9 cellular contexts compared by ENCODE assay signal in genomic region chr19:18596752-18597157, GRCh38. TPM values are rescaled to one million over a fixed set of nuclear protein-coding genes. Genes with fewer than 3 reads are reported as not detected.
A peak's percentile ranks its signal among the peaks of the same experiment; 100 is the strongest.
DNase-seq lines count a peak whose midpoint lies in the region; FAIRE-seq and TF ChIP-seq lines count a peak whose summit lies in the region.
"Had no signal": no experiment of that assay in that cellular context is flagged by ENCODE, and none has a peak within 500 bp of the region (broad histone marks: within the 10 kb centered on the region; RNA-seq: fewer than 3 reads in every experiment).

No MANE protein-coding gene starts in this region.

- H3K27ac ChIP-seq in esophagus muscularis mucosa (replicated peaks in 1 of 4) (no peak overlapping the region), vagina (no peak overlapping the region)
- H3K27ac ChIP-seq: parathyroid adenoma had no signal

- H3K27me3 ChIP-seq in esophagus muscularis mucosa (peaks cover 0 to 42% (median 8%) of the 10 kb centered on the region in 4 donors), vagina (no peaks in the 10 kb centered on the region)

- TF ChIP-seq CTCF in esophagus muscularis mucosa (IDR thresholded peaks at IDR 0.05) (no peak), vagina (IDR thresholded peaks at IDR 0.05) (no peak)

- no peak for FAIRE-seq in H54 (lab: Jason Lieb, UNC)
- FAIRE-seq in urothelium cell line (lab: Jason Lieb, UNC) = no peak

- no peak for TF ChIP-seq POLR2A in H54 (IDR thresholded peaks at IDR 0.05; ENCODE audit: low read depth, low read length)
- no peak for TF ChIP-seq POLR2A in esophagus muscularis mucosa (IDR thresholded peaks at IDR 0.05; ENCODE audit: low read depth)
- TF ChIP-seq POLR2A in vagina (IDR thresholded peaks at IDR 0.05) = no peak

- peaks cover 17 to 22% (median 20%) of the 10 kb centered on the region in 4 donors for H3K4me1 ChIP-seq in esophagus muscularis mucosa
- peaks cover 24% of the 10 kb centered on the region for H3K4me1 ChIP-seq in vagina

- whole genome bisulfite sequencing in esophagus muscularis mucosa = 25% methylated on average over 11 of the region's 21 CpGs

- H3K4me3 ChIP-seq in esophagus muscularis mucosa (no peak overlapping the region), vagina (no peak overlapping the region)

- TF ChIP-seq EP300 in esophagus muscularis mucosa (IDR thresholded peaks at IDR 0.05) = no peak

- H3K9me3 ChIP-seq in esophagus muscularis mucosa = no peaks in the 10 kb centered on the region
- no peaks in the 10 kb centered on the region for H3K9me3 ChIP-seq in vagina

- peaks cover 0 to 6% (median 0%) of the 10 kb centered on the region in 4 donors for H3K36me3 ChIP-seq in esophagus muscularis mucosa
- H3K36me3 ChIP-seq in vagina = no peaks in the 10 kb centered on the region

- intact Hi-C loops in esophagus muscularis mucosa (cut with DNase I) (no loop called here), vagina (cut with DNase I) (loop anchor here (10.0 kb wide), 1 partner anchor 78 kb away; no protein-coding TSS in a partner anchor)

- DNase-seq in A172 (ENCODE audit: low spot score) (peak; percentile 46), H54 (ENCODE audit: insufficient read length, low spot score) (peak; percentile 76), SK-N-DZ (ENCODE audit: low spot score) (peak; percentile 79), iPS-NIHi7 (ENCODE audit: extremely low spot score) (peak; percentile 80), urothelium cell line (ENCODE audit: low spot score) (no peak), GOT3 (lab: John Stamatoyannopoulos, UW) (no peak), esophagus muscularis mucosa (ENCODE audit: extremely low spot score) (no peak), vagina (ENCODE audit: extremely low spot score in 2 of 2) (no peak)

RNA-seq across cellular contexts. Expression of gene REX1BD, which starts 8.2 kb away (rescaled TPM):
- 122 and 137 TPM in 2 replicates for total RNA-seq in A172 (2014; rRNA removed; shearing (Covaris generic))
- 112 and 138 TPM in 2 replicates for polyA plus RNA-seq in SK-N-DZ (2014; cell fraction: cytosol; rRNA removed)
- polyA plus RNA-seq in SK-N-DZ (2014; cell fraction: nucleus; rRNA removed) = 476 and 597 TPM in 2 replicates
- total RNA-seq in esophagus muscularis mucosa = 10 to 100 TPM; 56.1 to 77.7 (median 67.0) TPM
- total RNA-seq in vagina = 124 TPM

RNA-seq across cellular contexts. Expression of gene CRLF1, which starts 9.8 kb away (rescaled TPM):
- total RNA-seq in A172 (2014; rRNA removed; shearing (Covaris generic)) = 29.3 and 55.9 TPM in 2 replicates
- 10.9 and 26.9 TPM in 2 replicates for polyA plus RNA-seq in SK-N-DZ (2014; cell fraction: cytosol; rRNA removed)
- polyA plus RNA-seq in SK-N-DZ (2014; cell fraction: nucleus; rRNA removed) = 5.0 and 5.3 TPM in 2 replicates
- total RNA-seq in esophagus muscularis mucosa (100 to 1,000 TPM in 1 of 4 donors, 10 to 100 TPM in 3; 41.5 to 153 (median 59.6) TPM), vagina (15.2 TPM)

RNA-seq across cellular contexts. Expression of gene TMEM59L, which starts 15.9 kb away (rescaled TPM):
- 5.2 and 5.4 TPM in 2 replicates for total RNA-seq in A172 (2014; rRNA removed; shearing (Covaris generic))
- 8.1 and 9.2 TPM in 2 replicates for polyA plus RNA-seq in SK-N-DZ (2014; cell fraction: cytosol; rRNA removed)
- 35.4 and 50.9 TPM in 2 replicates for polyA plus RNA-seq in SK-N-DZ (2014; cell fraction: nucleus; rRNA removed)
- total RNA-seq in esophagus muscularis mucosa = 1 to 10 TPM; 2.4 to 3.6 (median 2.8) TPM
- total RNA-seq in vagina = 4.2 TPM

RNA-seq across cellular contexts. Expression of gene UBA52, which starts 25.1 kb away (rescaled TPM):
- 779 and 974 TPM in 2 replicates for total RNA-seq in A172 (2014; rRNA removed; shearing (Covaris generic))
- polyA plus RNA-seq in SK-N-DZ (2014; cell fraction: cytosol; rRNA removed) = 826 and 902 TPM in 2 replicates
- polyA plus RNA-seq in SK-N-DZ (2014; cell fraction: nucleus; rRNA removed) = 558 and 639 TPM in 2 replicates
- 100 to 1,000 TPM; 560 to 800 (median 665) TPM for total RNA-seq in esophagus muscularis mucosa
- 747 TPM for total RNA-seq in vagina

RNA-seq across cellular contexts. Expression of gene KXD1, which starts 39.1 kb away (rescaled TPM):
- 111 and 117 TPM in 2 replicates for total RNA-seq in A172 (2014; rRNA removed; shearing (Covaris generic))
- 89.4 and 109 TPM in 2 replicates for polyA plus RNA-seq in SK-N-DZ (2014; cell fraction: cytosol; rRNA removed)
- polyA plus RNA-seq in SK-N-DZ (2014; cell fraction: nucleus; rRNA removed) = 75.4 and 103 TPM in 2 replicates
- total RNA-seq in esophagus muscularis mucosa (100 to 1,000 TPM; 129 to 155 (median 149) TPM), vagina (131 TPM)

Comparison
In these comparisons a context has a peak if more than half of its experiments do, and no peak if none do; other contexts are left out.
1. DNase-seq: peak in A172 (single experiment), H54 (single experiment), SK-N-DZ (single experiment) and iPS-NIHi7 (single experiment); none in urothelium cell line (single experiment), GOT3 (single experiment), esophagus muscularis mucosa (single experiment) and vagina (0 of 2).